Comparison of ENCODE assay signal across 9 cellular contexts in the genomic region with DNA sequence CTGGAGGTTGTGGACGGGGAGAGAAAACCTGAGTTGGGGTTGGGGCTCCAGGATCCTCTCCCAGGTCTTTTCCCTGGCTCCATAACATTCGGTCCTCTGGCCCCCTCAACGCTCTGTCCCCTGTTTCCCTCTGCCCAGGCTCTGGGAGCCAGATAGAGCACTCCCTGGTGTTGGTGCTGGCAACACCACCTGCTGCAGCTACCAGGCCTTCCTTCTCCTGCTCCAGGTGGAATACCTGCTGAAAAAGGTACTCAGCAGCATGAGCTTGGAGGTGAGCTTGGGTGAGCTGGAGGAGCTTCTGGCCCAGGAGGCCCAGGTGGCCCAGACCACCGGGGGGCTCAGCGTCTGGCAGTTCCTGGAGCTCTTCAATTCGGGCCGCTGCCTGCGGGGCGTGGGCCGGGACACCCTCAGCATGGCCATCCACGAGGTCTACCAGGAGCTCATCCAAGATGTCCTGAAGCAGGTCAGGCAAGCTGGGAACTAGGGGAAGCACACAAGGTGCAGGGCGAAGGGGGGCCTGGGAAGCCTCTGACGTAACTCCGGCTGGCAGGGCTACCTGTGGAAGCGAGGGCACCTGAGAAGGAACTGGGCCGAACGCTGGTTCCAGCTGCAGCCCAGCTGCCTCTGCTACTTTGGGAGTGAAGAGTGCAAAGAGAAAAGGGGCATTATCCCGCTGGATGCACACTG. TPM values are rescaled to one million over a fixed set of nuclear protein-coding genes. Genes with fewer than 3 reads are reported as not detected.
DNase-seq lines count a peak whose midpoint lies in the region; TF ChIP-seq lines count a peak whose summit lies in the region.
"Had no signal": no experiment of that assay in that cellular context is flagged by ENCODE, and none has a peak within 500 bp of the region (broad histone marks: within the 10 kb centered on the region; RNA-seq: fewer than 3 reads in every experiment).

No MANE protein-coding gene starts in this region.

- 0 out of 2 replicates have a peak, but pooled peaks cover 3% of the 10 kb centered on the region for H3K79me2 ChIP-seq in DOHH2 (ENCODE audit: control insufficient read depth, low read length)

- no peak for TF ChIP-seq CTCF in DOHH2 (IDR thresholded peaks at IDR 0.05; ENCODE audit: low read depth, low read length, poor library complexity, severe bottlenecking)
- no peak for TF ChIP-seq CTCF in Peyer's patch (IDR thresholded peaks at IDR 0.05)
- TF ChIP-seq CTCF in MCF 10A (IDR thresholded peaks at IDR 0.05; ENCODE audit: unreplicated experiment), result no peak

- H3F3A ChIP-seq in DOHH2 (ENCODE audit: control insufficient read depth, insufficient read depth), result peaks cover 13% of the 10 kb centered on the region

- H3K4me3 ChIP-seq in DOHH2 (ENCODE audit: low read length) (peak overlapping the region; percentile 62), Peyer's patch (peak overlapping the region in 2 of 4 donors; percentile 14 to 26), skin epidermis (no peak overlapping the region)
- H3K4me3 ChIP-seq: thoracic aorta had no signal

- BruUV-seq in MCF 10A (replicated peaks; lab: Mats Ljungman, UMichigan), result no TSS peak

- no peak for TF ChIP-seq POLR2A in Peyer's patch (IDR thresholded peaks at IDR 0.05)

- H3K27ac Mint-ChIP-seq in MCF 10A (ENCODE audit: low read depth, unreplicated experiment), result no peak overlapping the region

- POLR2A ChIA-PET in MCF 10A (lab: Yijun Ruan, JAX), result interaction anchor here (1.3 kb wide), 1 partner anchor 11 kb away, joined by 5 read pairs; no protein-coding TSS in a partner anchor

- H3K4me3 Mint-ChIP-seq in MCF 10A (ENCODE audit: unreplicated experiment), result no peak overlapping the region

- CTCF ChIA-PET in MCF 10A (lab: Yijun Ruan, JAX), result interaction anchor here (0.7 kb wide), 1 partner anchor 16 kb away, joined by 4 read pairs; no protein-coding TSS in a partner anchor

- H3K9me2 ChIP-seq in DOHH2 (replicated peaks; ENCODE audit: control insufficient read depth, low read length), result no peaks in the 10 kb centered on the region

- peaks cover 26% of the 10 kb centered on the region for H3K36me3 ChIP-seq in DOHH2 (ENCODE audit: control insufficient read depth, low read length)
- H3K36me3 ChIP-seq in Peyer's patch, result peaks cover 0 to 5% (median 0%) of the 10 kb centered on the region in 3 donors
- H3K36me3 ChIP-seq: thoracic aorta had no signal

- no peaks in the 10 kb centered on the region for H3K27me3 Mint-ChIP-seq in MCF 10A (ENCODE audit: insufficient read depth, unreplicated experiment)

- peak overlapping the region; percentile 77 for H3K4me2 ChIP-seq in DOHH2 (ENCODE audit: low read length)

- H3K9me3 Mint-ChIP-seq in MCF 10A (ENCODE audit: unreplicated experiment), result no peaks in the 10 kb centered on the region

- no peaks in the 10 kb centered on the region for H4K20me1 ChIP-seq in DOHH2 (ENCODE audit: control insufficient read depth, insufficient read depth, low read depth, low read length)

- H3K9me3 ChIP-seq in DOHH2 (ENCODE audit: control insufficient read depth, insufficient read depth, low read length), result no peaks in the 10 kb centered on the region
- no peaks in the 10 kb centered on the region for H3K9me3 ChIP-seq in Peyer's patch
- H3K9me3 ChIP-seq: thoracic aorta had no signal

- no peak for DNase-seq in Peyer's patch
- DNase-seq in ecto neural progenitor cell (ENCODE audit: low spot score), result peak; percentile 37
- no peak for DNase-seq in NOMO-1 (lab: John Stamatoyannopoulos, UW; ENCODE audit: unreplicated experiment in 2 of 2)
- no peak for DNase-seq in MCF 10A (ENCODE audit: unreplicated experiment)
- DNase-seq in NCI-H1417 (lab: John Stamatoyannopoulos, UW), result no peak
- DNase-seq: aorta had no signal

- intact Hi-C loops in MCF 10A (cut with micrococcal nuclease), result no loop called here

- no peaks in the 10 kb centered on the region for H3K4me1 Mint-ChIP-seq in MCF 10A (ENCODE audit: insufficient read depth, unreplicated experiment)

- peaks cover 16% of the 10 kb centered on the region for H3K36me3 Mint-ChIP-seq in MCF 10A (ENCODE audit: insufficient read depth, unreplicated experiment)

- peaks cover 47% of the 10 kb centered on the region for H3K4me1 ChIP-seq in DOHH2 (ENCODE audit: control insufficient read depth, low read length)
- peaks cover 0 to 20% (median 14%) of the 10 kb centered on the region in 4 donors for H3K4me1 ChIP-seq in Peyer's patch

- peak overlapping the region; percentile 71 for H3K27ac ChIP-seq in DOHH2 (ENCODE audit: low read depth, low read length)
- peak overlapping the region; percentile 70 to 84 (median 79) for H3K27ac ChIP-seq in Peyer's patch
- H3K27ac ChIP-seq in skin epidermis, result peak overlapping the region in 16 of 21 experiments; percentile 24 to 95 (median 70)

- H3K27me3 ChIP-seq in DOHH2 (ENCODE audit: control insufficient read depth, low read length) (no peaks in the 10 kb centered on the region), Peyer's patch (no peaks in the 10 kb centered on the region)

RNA-seq across cellular contexts. Expression of a gene that starts 14.6 kb away (rescaled TPM):
- 10 to 100 TPM; 11.0 to 85.8 (median 21.5) TPM for total RNA-seq in Peyer's patch
- total RNA-seq in MCF 10A (2022), result 17.8 and 23.1 TPM in 2 replicates

RNA-seq across cellular contexts. Expression of a gene that starts 30.1 kb away (rescaled TPM):
- 10 to 100 TPM; 24.8 to 67.9 (median 45.4) TPM for total RNA-seq in Peyer's patch
- total RNA-seq in MCF 10A (2022), result 13.8 and 16.8 TPM in 2 replicates

RNA-seq across cellular contexts. Expression of a gene that starts 52.7 kb away (rescaled TPM):
- total RNA-seq in Peyer's patch (100 to 1,000 TPM in 1 of 4 donors, 10 to 100 TPM in 3; 26.3 to 182 (median 54.8) TPM), MCF 10A (2022) (28.0 and 28.4 TPM in 2 replicates)
